25 cellular contexts compared by ENCODE assay signal in genomic region chr1:160043543-160043942, GRCh38. TPM values are rescaled to one million over a fixed set of nuclear protein-coding genes. Genes with fewer than 3 reads are reported as not detected.
A peak's percentile ranks its signal among the peaks of the same experiment; 100 is the strongest.
DNase-seq lines count a peak whose midpoint lies in the region; ATAC-seq and TF ChIP-seq lines count a peak whose summit lies in the region.
"Had no signal": no experiment of that assay in that cellular context is flagged by ENCODE, and none has a peak within 500 bp of the region (broad histone marks: within the 10 kb centered on the region; RNA-seq: fewer than 3 reads in every experiment).

No MANE protein-coding gene starts in this region.

- no peaks in the 10 kb centered on the region for H3K9me2 ChIP-seq in PC-9 (ENCODE audit: insufficient read depth)

- no peak overlapping the region for H3K4me3 ChIP-seq in PC-9
- no peak overlapping the region for H3K4me3 ChIP-seq in dorsolateral prefrontal cortex
- H3K4me3 ChIP-seq: BLaER1 had no signal

- intact Hi-C loops in PC-9 (cut with micrococcal nuclease; ENCODE audit: unreplicated experiment) (no loop called here), dorsolateral prefrontal cortex (cut with DNase I) (no loop called here)

- H3K27ac ChIP-seq in PC-9 (peak overlapping the region; percentile 40; the same call in 1 of the 2 replicates), dorsolateral prefrontal cortex (peak overlapping the region in 37 of 59 donors; percentile 0 to 100 (median 63)), substantia nigra (ENCODE audit: low read depth, low read length, poor library complexity, severe bottlenecking) (peak overlapping the region; percentile 66), caudate nucleus (ENCODE audit: low read depth, low read length) (no peak overlapping the region)
- H3K27ac ChIP-seq: BLaER1 had no signal

- CTCF ChIA-PET in PC-9 (lab: Charles Lee): no interaction called here

- TF ChIP-seq CTCF in PC-9 (conservative IDR thresholded peaks at IDR 0.05) (no peak), dorsolateral prefrontal cortex (IDR thresholded peaks at IDR 0.05 in 54 of 56, conservative IDR thresholded peaks at IDR 0.05 in 2 of 56; ENCODE audit: low read depth in 1 of 56, partially characterized antibody in 56 of 56) (no peak)

- ATAC-seq in GM21367 (IDR thresholded peaks at IDR 0.05; ENCODE audit: unreplicated experiment) (no peak), HG02852 (IDR thresholded peaks at IDR 0.05; ENCODE audit: unreplicated experiment) (no peak)

- POLR2A ChIA-PET in PC-9 (lab: Charles Lee; ENCODE audit: unreplicated experiment): interaction anchor here (0.7 kb wide), 1 partner anchor 83 kb away, joined by 7 read pairs; no protein-coding TSS in a partner anchor

- no peaks in the 10 kb centered on the region for H3K9me3 ChIP-seq in PC-9 (ENCODE audit: insufficient read depth, low read depth)
- H3K9me3 ChIP-seq: BE2C, BLaER1 had no signal

- no peaks in the 10 kb centered on the region for H4K20me1 ChIP-seq in PC-9 (ENCODE audit: insufficient read depth)
- H4K20me1 ChIP-seq: BLaER1 had no signal

- BruUV-seq in PC-9 (replicated peaks; lab: Mats Ljungman, UMichigan): no TSS peak

- no peak overlapping the region for H2AFZ ChIP-seq in PC-9

- peaks cover 17% of the 10 kb centered on the region for H3F3A ChIP-seq in PC-9 (ENCODE audit: insufficient read depth, low read depth)

- peak overlapping the region; percentile 48; the same call in 1 of the 2 replicates for H3K4me2 ChIP-seq in PC-9
- H3K4me2 ChIP-seq: BLaER1 had no signal

- H3K4me1 ChIP-seq in PC-9 (replicated peaks; ENCODE audit: insufficient read depth): peaks cover 11% of the 10 kb centered on the region

- H3K79me2 ChIP-seq in PC-9 (ENCODE audit: low read depth): no peaks in the 10 kb centered on the region

- H3K36me3 ChIP-seq in PC-9 (ENCODE audit: low read depth): no peaks in the 10 kb centered on the region
- H3K36me3 ChIP-seq: BE2C, BLaER1 had no signal

- DNase-seq in PC-9 (no peak), dorsolateral prefrontal cortex (no peak), substantia nigra (lab: John Stamatoyannopoulos, UW) (no peak), caudate nucleus (lab: John Stamatoyannopoulos, UW) (no peak), NCI-H1417 treated with DMSO at 0.1 percent for 48 hours (lab: John Stamatoyannopoulos, UW) (no peak)
- DNase-seq: 8988T; ACHN; BE2C; C1 segment of cervical spinal cord; CD4-positive, alpha-beta memory T cell; CD4-positive, CD25-positive, alpha-beta regulatory T cell; CD8-positive, alpha-beta memory T cell; COR-L47; DMS 273 treated with DMSO at 0.1 percent for 48 hours; DMS153; DMS53; DMS79; DND-41; EL; GF-D8 had no signal

- H3K27me3 ChIP-seq in PC-9 (ENCODE audit: insufficient read depth, low read depth): peaks cover 35% of the 10 kb centered on the region; the same call in 1 of the 2 replicates
- H3K27me3 ChIP-seq in dorsolateral prefrontal cortex: no peaks in the 10 kb centered on the region
- H3K27me3 ChIP-seq: BLaER1 had no signal

RNA-seq across cellular contexts. Expression of gene PIGM, which starts 11.8 kb away (rescaled TPM):
- total RNA-seq in PC-9 (2021) (3.3 and 4.0 TPM in 2 replicates), dorsolateral prefrontal cortex (10 to 100 TPM in 7 of 120 experiments, 1 to 10 TPM in 113; 4.7 to 13.1 (median 7.1) TPM)

RNA-seq across cellular contexts. Expression of gene KCNJ10, which starts 26.4 kb away (rescaled TPM):
- not detected in 2 replicates for total RNA-seq in PC-9 (2021)
- 100 to 1,000 TPM in 99 of 120 experiments, 10 to 100 TPM in 21; 53.1 to 378 (median 135) TPM for total RNA-seq in dorsolateral prefrontal cortex
- total RNA-seq: A673; CD4-positive, alpha-beta memory T cell; CD4-positive, CD25-positive, alpha-beta regulatory T cell had no signal

RNA-seq across cellular contexts. Expression of gene KCNJ9, which starts 37.8 kb away (rescaled TPM):
- total RNA-seq in PC-9 (2021) (not detected in 2 replicates), dorsolateral prefrontal cortex (100 to 1,000 TPM in 76 of 120 experiments, 10 to 100 TPM in 44; 68.4 to 189 (median 105) TPM)
- total RNA-seq: A673; CD4-positive, alpha-beta memory T cell; CD4-positive, CD25-positive, alpha-beta regulatory T cell; Daoy had no signal

RNA-seq across cellular contexts. Expression of gene IGSF8, which starts 54.9 kb away (rescaled TPM):
- total RNA-seq in PC-9 (2021) (27.4 and 38.0 TPM in 2 replicates), dorsolateral prefrontal cortex (100 to 1,000 TPM; 106 to 269 (median 187) TPM)

Comparison
In these comparisons a context has a peak if more than half of its experiments do, and no peak if none do; other contexts are left out.
1. RNA of gene KCNJ10, which starts 26.4 kb away (total RNA-seq): 53.1 to 378 TPM in dorsolateral prefrontal cortex; not detected in PC-9; every median in the first group is over 10 times any median in the second.
2. RNA of gene KCNJ9, which starts 37.8 kb away (total RNA-seq): 68.4 to 189 TPM in dorsolateral prefrontal cortex; not detected in PC-9; every median in the first group is over 10 times any median in the second.